Comparison of ENCODE assay signal across 8 cellular contexts in the genomic region with DNA sequence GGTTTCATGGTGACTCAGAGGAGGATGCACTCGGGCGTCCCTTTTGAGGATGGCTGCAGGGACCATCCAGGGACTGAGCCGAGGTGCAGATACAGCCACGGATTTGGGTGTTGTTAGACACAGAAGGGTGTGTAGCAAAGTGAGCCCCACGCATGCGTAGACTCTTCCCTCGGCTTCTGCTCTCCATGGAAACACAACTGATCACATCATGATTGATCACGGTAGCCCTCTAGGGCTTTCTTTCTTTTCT. TPM values are rescaled to one million over a fixed set of nuclear protein-coding genes. Genes with fewer than 3 reads are reported as not detected.
DNase-seq lines count a peak whose midpoint lies in the region; ATAC-seq, FAIRE-seq and TF ChIP-seq lines count a peak whose summit lies in the region.

No MANE protein-coding gene starts in this region.

- dilution Hi-C loops in mammary epithelial cell (cut with HindIII; ENCODE audit: low sequenced_read_pairs) = loop anchor here (5.0 kb wide), 1 partner anchor 89 kb away; no protein-coding TSS in a partner anchor

- TSS peak; percentile 30 for BruUV-seq in mammary epithelial cell (replicated peaks; lab: Mats Ljungman, UMichigan)

- 29% methylated on average over 7 of the region's 8 CpGs for WGBS in mammary epithelial cell (ENCODE audit: low coverage, missing lambda C conversion rate)
- WGBS in liver = 19% methylated on average over 8 of the region's 8 CpGs
- 35 to 36% methylated on average over 8 of the region's 8 CpGs for WGBS in tibial nerve, 2 donors

- TF ChIP-seq EP300 in tibial nerve (IDR thresholded peaks at IDR 0.05) = no peak

- H3K9ac ChIP-seq in DND-41 (ENCODE audit: low read depth, low read length) (peak overlapping the region; percentile 55), mammary epithelial cell (ENCODE audit: insufficient read depth, low read length) (no peak overlapping the region), liver (ENCODE audit: low read depth in 1 of 2, low read length in 2 of 2) (no peak overlapping the region)

- H3K79me2 ChIP-seq in DND-41 (ENCODE audit: insufficient read depth, low read length) (no peaks in the 10 kb centered on the region), mammary epithelial cell (ENCODE audit: insufficient read depth, low read length) (no peaks in the 10 kb centered on the region)

- no peaks in the 10 kb centered on the region for H3K36me3 ChIP-seq in DND-41 (ENCODE audit: insufficient read depth, low read length)
- no peaks in the 10 kb centered on the region for H3K36me3 ChIP-seq in mammary epithelial cell (ENCODE audit: insufficient read depth, low read length)
- H3K36me3 ChIP-seq in liver (ENCODE audit: control insufficient read depth in 4 of 4, insufficient read depth in 3 of 4, low read depth in 1 of 4, low read length in 3 of 4) = no peaks in the 10 kb centered on the region
- no peaks in the 10 kb centered on the region for H3K36me3 ChIP-seq in tibial nerve

- no peak for TF ChIP-seq POLR2A in tibial nerve (IDR thresholded peaks at IDR 0.05)

- peaks cover 8% of the 10 kb centered on the region for H3K9me3 ChIP-seq in DND-41 (ENCODE audit: insufficient read depth, low read length, severe bottlenecking)
- H3K9me3 ChIP-seq in mammary epithelial cell (replicated peaks; ENCODE audit: insufficient read depth, low read length) = peaks cover 3% of the 10 kb centered on the region
- H3K9me3 ChIP-seq in liver (ENCODE audit: control insufficient read depth in 4 of 4, low read length in 3 of 4) = peaks cover 0 to 8% (median 0%) of the 10 kb centered on the region in 4 donors
- H3K9me3 ChIP-seq in tibial nerve = no peaks in the 10 kb centered on the region

- intact Hi-C loops in mammary epithelial cell (cut with micrococcal nuclease) = no loop called here

- peak overlapping the region; percentile 80 for H2AFZ ChIP-seq in DND-41 (ENCODE audit: low read depth, low read length)
- H2AFZ ChIP-seq in mammary epithelial cell (ENCODE audit: low read depth, low read length) = peak overlapping the region; percentile 96

- TF ChIP-seq RAD21 in liver (IDR thresholded peaks at IDR 0.05) = no peak

- peak overlapping the region; percentile 72; the same call in 1 of the 2 replicates for H3K27ac ChIP-seq in DND-41 (ENCODE audit: low read length)
- peak overlapping the region; percentile 41 for H3K27ac ChIP-seq in mammary epithelial cell (ENCODE audit: insufficient read depth, low read depth, low read length)
- H3K27ac ChIP-seq in liver (ENCODE audit: low read depth in 1 of 2, low read length in 2 of 2) = no peak overlapping the region
- H3K27ac ChIP-seq in tibial nerve = no peak overlapping the region

- no peak for TF ChIP-seq CTCF in DND-41 (IDR thresholded peaks at IDR 0.05; ENCODE audit: borderline replicate concordance, extremely low read depth, low read length, poor library complexity, severe bottlenecking)
- TF ChIP-seq CTCF in mammary epithelial cell (conservative IDR thresholded peaks at IDR 0.05 in 1 of 2, IDR thresholded peaks at IDR 0.05 in 1 of 2; ENCODE audit: extremely low read depth in 1 of 2, insufficient read depth in 1 of 2, low read depth in 1 of 2, low read length in 2 of 2) = no peak
- TF ChIP-seq CTCF in liver (IDR thresholded peaks at IDR 0.05; ENCODE audit: low read depth, low read length, missing input control) = no peak
- TF ChIP-seq CTCF in tibial nerve (IDR thresholded peaks at IDR 0.05) = no peak

- no peaks in the 10 kb centered on the region for H4K20me1 ChIP-seq in DND-41 (ENCODE audit: insufficient read depth, low read length)
- no peaks in the 10 kb centered on the region for H4K20me1 ChIP-seq in mammary epithelial cell (ENCODE audit: insufficient read depth, low read length)

- ATAC-seq in DND-41 (ENCODE audit: insufficient read depth, low read depth) (0 out of 3 replicates have a peak, but pooled peaks have one; percentile 1), HG02852 (IDR thresholded peaks at IDR 0.05; ENCODE audit: unreplicated experiment) (peak; percentile 44), HG02642 (IDR thresholded peaks at IDR 0.05; ENCODE audit: poor library complexity, unreplicated experiment) (no peak), HG03378 (IDR thresholded peaks at IDR 0.05; ENCODE audit: unreplicated experiment) (no peak)

- CTCF ChIA-PET in mammary epithelial cell (lab: Charles Lee; ENCODE audit: low non-redundant PET) = no interaction called here

- H3K4me2 ChIP-seq in DND-41 (ENCODE audit: insufficient read depth, low read length) = peak overlapping the region; percentile 70
- peak overlapping the region; percentile 99 for H3K4me2 ChIP-seq in mammary epithelial cell (ENCODE audit: insufficient read depth, low read depth, low read length)

- DNase-seq in DND-41 (no peak), RCC 7860 (ENCODE audit: low spot score) (peak; percentile 80), mammary epithelial cell (no peak), tibial nerve (ENCODE audit: low spot score in 2 of 2) (no peak)

- in situ Hi-C loops in mammary epithelial cell (cut with MboI; ENCODE audit: low sequenced_read_pairs in 2 of 2) = no loop called here

- H3K27me3 ChIP-seq in DND-41 (ENCODE audit: insufficient read depth, low read length, poor library complexity) (no peaks in the 10 kb centered on the region), mammary epithelial cell (ENCODE audit: insufficient read depth, low read length) (peaks cover 18% of the 10 kb centered on the region), liver (ENCODE audit: control insufficient read depth in 4 of 4, insufficient read depth in 4 of 4, low read length in 3 of 4) (peaks cover 0 to 9% (median 5%) of the 10 kb centered on the region in 4 donors), tibial nerve (peaks cover 5 to 86% of the 10 kb centered on the region in 2 donors)

- peak; percentile 42 for FAIRE-seq in RCC 7860 (lab: Jason Lieb, UNC)

- H3K4me1 ChIP-seq in DND-41 (ENCODE audit: insufficient read depth, low read length) (peaks cover 19% of the 10 kb centered on the region), mammary epithelial cell (ENCODE audit: insufficient read depth, low read length) (peaks cover 22% of the 10 kb centered on the region), liver (ENCODE audit: control insufficient read depth in 4 of 4, insufficient read depth in 4 of 4, low read length in 3 of 4) (peaks cover 5 to 18% (median 9%) of the 10 kb centered on the region in 4 donors), tibial nerve (peaks cover 0 to 30% (median 20%) of the 10 kb centered on the region in 4 donors)

- H3K4me3 ChIP-seq in DND-41 (ENCODE audit: low read depth in 1 of 2, low read length in 2 of 2) = peak overlapping the region; percentile 11 to 59; a peak in 3 of 4 replicates
- peak overlapping the region; percentile 39 to 60 (median 53) for H3K4me3 ChIP-seq in mammary epithelial cell (replicated peaks in 1 of 3; ENCODE audit: insufficient read depth in 1 of 3, low read depth in 2 of 3, low read length in 3 of 3)
- peak overlapping the region; percentile 48 to 61 (median 49) for H3K4me3 ChIP-seq in liver (ENCODE audit: low read depth in 1 of 3, low read length in 3 of 3)
- H3K4me3 ChIP-seq in tibial nerve = peak overlapping the region in 3 of 4 donors; percentile 34 to 53 (median 38)

TF ChIP-seq in liver, 16 proteins besides CTCF, POLR2A, EP300 and RAD21:
- TF ChIP-seq GABPA (IDR thresholded peaks at IDR 0.05 in 1 of 2, conservative IDR thresholded peaks at IDR 0.05 in 1 of 2) (no peak), FOXA2 (IDR thresholded peaks at IDR 0.05) (no peak), NR2F2 (IDR thresholded peaks at IDR 0.05) (no peak), JUND (IDR thresholded peaks at IDR 0.05) (no peak), EGR1 (IDR thresholded peaks at IDR 0.05; ENCODE audit: low read depth in 2 of 2) (no peak)
- TF ChIP-seq, protein P1, sequence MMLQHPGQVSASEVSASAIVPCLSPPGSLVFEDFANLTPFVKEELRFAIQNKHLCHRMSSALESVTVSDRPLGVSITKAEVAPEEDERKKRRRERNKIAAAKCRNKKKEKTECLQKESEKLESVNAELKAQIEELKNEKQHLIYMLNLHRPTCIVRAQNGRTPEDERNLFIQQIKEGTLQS (IDR thresholded peaks at IDR 0.05) = no peak
- TF ChIP-seq, protein P2, sequence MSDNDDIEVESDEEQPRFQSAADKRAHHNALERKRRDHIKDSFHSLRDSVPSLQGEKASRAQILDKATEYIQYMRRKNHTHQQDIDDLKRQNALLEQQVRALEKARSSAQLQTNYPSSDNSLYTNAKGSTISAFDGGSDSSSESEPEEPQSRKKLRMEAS (IDR thresholded peaks at IDR 0.05) = no peak

RNA-seq across cellular contexts. Expression of gene ULBP1, which starts 0.6 kb away (rescaled TPM):
- 10 to 100 TPM in 1 of 2 donors, 1 to 10 TPM in 1; 5.2 to 23.5 TPM for total RNA-seq in mammary epithelial cell
- 1.3 TPM for polyA plus RNA-seq in mammary epithelial cell
- not detected for polyA minus RNA-seq in mammary epithelial cell
- total RNA-seq in liver = under 1 TPM; under 0.01 to 0.05 TPM
- polyA plus RNA-seq in liver = under 1 TPM in 1 of 2 donors, not detected in 1; 0.03 TPM
- total RNA-seq in tibial nerve = under 1 TPM in 1 of 4 donors, not detected in 3; 0.21 TPM

RNA-seq across cellular contexts. Expression of gene ULBP2, which starts 21.3 kb away (rescaled TPM):
- total RNA-seq in mammary epithelial cell (10 to 100 TPM; 12.9 to 14.5 TPM), liver (under 1 TPM; 0.14 to 0.25 TPM), tibial nerve (under 1 TPM in 1 of 4 donors, not detected in 3; 0.22 TPM)
- polyA plus RNA-seq in mammary epithelial cell (20.7 TPM), liver (under 1 TPM; 0.15 to 0.27 TPM)
- polyA minus RNA-seq in mammary epithelial cell = 1.7 TPM

RNA-seq across cellular contexts. Expression of gene RAET1G, which starts 40.2 kb away (rescaled TPM):
- total RNA-seq in mammary epithelial cell (10 to 100 TPM in 1 of 2 donors, 1 to 10 TPM in 1; 6.3 to 28.8 TPM), liver (not detected), tibial nerve (1 to 10 TPM in 1 of 4 donors, not detected in 3; 1.5 TPM)
- polyA plus RNA-seq in mammary epithelial cell (32.3 TPM), liver (not detected)
- 3.1 TPM for polyA minus RNA-seq in mammary epithelial cell

Comparison
In these comparisons a context has a peak if more than half of its experiments do, and no peak if none do; other contexts are left out.
1. ATAC-seq: peak in DND-41 (single experiment) and HG02852 (single experiment); none in HG02642 (single experiment) and HG03378 (single experiment).
2. H3K27ac ChIP-seq: peak in DND-41 (single experiment) and mammary epithelial cell (single experiment); none in liver (0 of 2) and tibial nerve (0 of 4).
3. RNA of gene ULBP1, which starts 0.6 kb away (total RNA-seq): 5.2 to 23.5 TPM in mammary epithelial cell; under 0.01 to 0.05 TPM in liver and 0.21 TPM in tibial nerve; every median in the first group is over 4 times any median in the second.
4. RNA of gene ULBP2, which starts 21.3 kb away (total RNA-seq): 12.9 to 14.5 TPM in mammary epithelial cell; 0.14 to 0.25 TPM in liver and 0.22 TPM in tibial nerve; every median in the first group is over 10 times any median in the second.
5. Peak in every context shown above with its lines, with median percentiles within 50 percentile points of each other: H3K4me3 ChIP-seq.